In the genomic region with DNA sequence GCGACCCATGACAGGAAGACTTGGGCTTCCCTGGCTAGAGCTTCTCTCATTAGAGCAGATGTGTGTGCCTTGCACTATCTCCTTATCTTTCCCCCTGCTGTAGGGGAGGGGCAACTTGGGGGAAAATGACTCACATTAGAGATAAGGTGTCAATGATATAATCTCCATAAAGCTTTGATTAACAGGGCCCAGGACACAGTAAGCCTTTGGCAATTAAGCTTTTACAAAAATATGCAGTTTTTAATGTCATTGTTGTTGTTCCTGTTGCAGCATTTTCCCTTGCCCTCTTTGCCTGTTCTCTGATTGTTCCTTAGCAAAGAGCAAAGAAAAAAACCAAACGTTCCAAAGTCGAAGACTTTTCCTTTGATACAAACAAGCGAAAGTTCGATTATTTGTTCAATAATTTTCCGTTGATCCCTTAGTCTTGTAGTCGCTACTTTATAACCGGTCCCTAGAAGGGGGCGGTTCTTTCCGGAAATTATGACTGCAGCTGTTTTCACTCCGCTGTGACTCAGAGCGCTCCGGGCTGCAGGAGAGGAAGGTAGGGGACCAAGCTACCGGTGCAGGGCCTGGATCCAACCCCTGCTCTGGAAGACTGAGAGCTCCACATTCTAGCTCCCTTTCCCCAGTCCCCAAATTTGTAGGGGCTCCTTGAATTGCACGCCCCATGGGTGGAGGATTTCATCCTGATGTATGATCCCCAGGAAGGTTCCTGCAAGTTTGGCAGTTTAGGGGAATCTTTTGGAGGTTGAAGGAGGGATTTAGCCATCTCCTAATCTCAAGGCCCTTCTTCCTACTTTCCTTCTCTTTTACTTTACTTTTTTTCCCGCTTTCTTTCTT, we compare ENCODE assay signal across 8 cellular contexts. TPM values are rescaled to one million over a fixed set of nuclear protein-coding genes. Genes with fewer than 3 reads are reported as not detected.
DNase-seq lines count a peak whose midpoint lies in the region; FAIRE-seq and TF ChIP-seq lines count a peak whose summit lies in the region.

TSS of gene VWA5A (plus strand) at position 509 of the 840 bp plus-strand sequence. CDS start 2,062 bp downstream, outside the sequence.

- H3K4me2 ChIP-seq in GM23248 (ENCODE audit: unreplicated experiment), result peak within 1 kb of the TSS; percentile 66

- in situ Hi-C loops in GM23248 (cut with MboI), result no loop called here

- peak within 1 kb of the TSS; percentile 59 for H3K9ac ChIP-seq in GM23248

- TF ChIP-seq CTCF in left ventricle myocardium inferior (IDR thresholded peaks at IDR 0.05; ENCODE audit: borderline replicate concordance) (no peak), prostate gland (IDR thresholded peaks at IDR 0.05) (no peak)

- FAIRE-seq in G401.6 (lab: Jason Lieb, UNC), result peak; percentile 34

- H3K4me3 ChIP-seq in GM23248, result peak within 1 kb of the TSS; percentile 80
- H3K4me3 ChIP-seq in left ventricle myocardium inferior, result peak within 1 kb of the TSS; percentile 70
- peak within 1 kb of the TSS; percentile 44 to 46 for H3K4me3 ChIP-seq in prostate gland

- H3K79me2 ChIP-seq in GM23248 (ENCODE audit: insufficient read depth), result no peaks in the 10 kb centered on the region

- DNase-seq in GM23248 (peak; percentile 91), Kasumi-1 (lab: John Stamatoyannopoulos, UW) (peak; percentile 79 to 83), T follicular helper cell (ENCODE audit: low read depth) (peak; percentile 39), amygdala (lab: John Stamatoyannopoulos, UW) (peak in 46 of 56 donors; percentile 8 to 75 (median 49)), left ventricle myocardium inferior (peak; percentile 53), prostate gland (ENCODE audit: low spot score) (peak; percentile 87), ureter (ENCODE audit: low spot score) (peak; percentile 87)

- H4K20me1 ChIP-seq in GM23248 (ENCODE audit: insufficient read depth), result no peaks in the 10 kb centered on the region

- H3F3A ChIP-seq in GM23248 (ENCODE audit: insufficient read depth), result no peaks in the 10 kb centered on the region

- no peaks in the 10 kb centered on the region for H3K36me3 ChIP-seq in GM23248 (ENCODE audit: low read depth)
- H3K36me3 ChIP-seq in left ventricle myocardium inferior, result peaks cover 23% of the 10 kb centered on the region
- no peaks in the 10 kb centered on the region for H3K36me3 ChIP-seq in prostate gland

- H3K27ac ChIP-seq in GM23248 (no peak within 1 kb of the TSS), left ventricle myocardium inferior (replicated peaks) (peak within 1 kb of the TSS; percentile 48), prostate gland (peak within 1 kb of the TSS; percentile 32 to 53)

- no peaks in the 10 kb centered on the region for H3K9me2 ChIP-seq in GM23248 (ENCODE audit: insufficient read depth)

- H3K27me3 ChIP-seq in GM23248 (replicated peaks; ENCODE audit: insufficient read depth) (no peaks in the 10 kb centered on the region), left ventricle myocardium inferior (ENCODE audit: low read depth) (no peaks in the 10 kb centered on the region), prostate gland (replicated peaks; ENCODE audit: insufficient read depth) (no peaks in the 10 kb centered on the region)

- TF ChIP-seq POLR2A in prostate gland (IDR thresholded peaks at IDR 0.05), result peak; percentile 82

- intact Hi-C loops in left ventricle myocardium inferior (cut with micrococcal nuclease), result no loop called here
- intact Hi-C loops in prostate gland (cut with DNase I), result no loop called here

- peak within 1 kb of the TSS; percentile 79 for H2AFZ ChIP-seq in GM23248

- H3K4me1 ChIP-seq in GM23248 (ENCODE audit: insufficient read depth), result peaks cover 15% of the 10 kb centered on the region
- peaks cover 20% of the 10 kb centered on the region for H3K4me1 ChIP-seq in left ventricle myocardium inferior
- H3K4me1 ChIP-seq in prostate gland (replicated peaks), result no peaks in the 10 kb centered on the region

- H3K9me3 ChIP-seq in GM23248 (ENCODE audit: low read depth) (no peaks in the 10 kb centered on the region), left ventricle myocardium inferior (replicated peaks) (no peaks in the 10 kb centered on the region), prostate gland (no peaks in the 10 kb centered on the region)

- WGBS in GM23248 (ENCODE audit: low coverage in 1 of 2, low lambda C conversion rate in 2 of 2, missing lambda C conversion rate in 2 of 2), 2 experiments, result 3 to 5% methylated on average over 16 of the region's 16 CpGs
- 3% methylated on average over 16 of the region's 16 CpGs for WGBS in prostate gland

RNA-seq across cellular contexts. Expression of gene VWA5A, which starts in this region (rescaled TPM):
- total RNA-seq in GM23248 (2014; rRNA removed; shearing (Covaris generic)), result 4.3 and 8.2 TPM in 2 replicates
- 7.4 and 7.5 TPM in 2 replicates for polyA plus RNA-seq in GM23248 (2016; fragmentation: Nextera tagmentation; extraction: Ambion mirVana)
- total RNA-seq in left ventricle myocardium inferior, result 4.6 TPM
- 10 to 100 TPM; 23.3 to 28.9 TPM for total RNA-seq in prostate gland
- total RNA-seq in ureter, result 46.3 TPM

Comparison
In these comparisons a context has a peak if more than half of its experiments do, and no peak if none do; other contexts are left out.
1. DNase-seq: peak in every context shown above with its lines; median percentile 91 in GM23248; 87 in prostate gland; 87 in ureter; 81 in Kasumi-1; 53 in left ventricle myocardium inferior; 49 in amygdala; 39 in T follicular helper cell.